Comparison of ENCODE assay signal across 1 cellular context in genomic region chr19:34666200-34666957, GRCh38.
TF ChIP-seq lines count a peak whose summit lies in the region.

No MANE protein-coding gene starts in this region.

TF ChIP-seq in IMR-90, 13 proteins besides CTCF, POLR2A, EP300 and RAD21 (continued from another document):
- TF ChIP-seq CHD1 (IDR thresholded peaks at IDR 0.05; ENCODE audit: low read depth, low read length) (no peak), FOS (IDR thresholded peaks at IDR 0.05; ENCODE audit: low read depth, low read length) (no peak), MAFK (IDR thresholded peaks at IDR 0.05; ENCODE audit: low read depth, low read length) (no peak), NFE2L2 (IDR thresholded peaks at IDR 0.05; ENCODE audit: low read depth, low read length) (no peak), BHLHE40 (IDR thresholded peaks at IDR 0.05; ENCODE audit: low read depth, low read length) (no peak), MAZ (IDR thresholded peaks at IDR 0.05; ENCODE audit: borderline replicate concordance, low read depth, low read length) (no peak), SMC3 (IDR thresholded peaks at IDR 0.05; ENCODE audit: low read depth, low read length) (no peak), RFX5 (IDR thresholded peaks at IDR 0.05; ENCODE audit: low read depth, low read length) (no peak), USF2 (IDR thresholded peaks at IDR 0.05; ENCODE audit: low read depth, low read length) (no peak), MXI1 (IDR thresholded peaks at IDR 0.05; ENCODE audit: borderline replicate concordance, low read depth, low read length) (no peak)
